In genomic region chr14:51145246-51145645, GRCh38 we compare ENCODE assay signal across 20 cellular contexts. TPM values are rescaled to one million over a fixed set of nuclear protein-coding genes. Genes with fewer than 3 reads are reported as not detected.
DNase-seq lines count a peak whose midpoint lies in the region; TF ChIP-seq lines count a peak whose summit lies in the region.
"Had no signal": no experiment of that assay in that cellular context is flagged by ENCODE, and none has a peak within 500 bp of the region (broad histone marks: within the 10 kb centered on the region; RNA-seq: fewer than 3 reads in every experiment).

No MANE protein-coding gene starts in this region.

- no peak overlapping the region for H2AK5ac ChIP-seq in mesenchymal stem cell (ENCODE audit: low read length, severe bottlenecking)

- intact Hi-C loops in MCF 10A (cut with micrococcal nuclease) (no loop called here), mammary epithelial cell (cut with micrococcal nuclease) (no loop called here), PC-9 (cut with micrococcal nuclease; ENCODE audit: unreplicated experiment) (no loop called here)

- POLR2A ChIA-PET in MCF 10A (lab: Yijun Ruan, JAX): no interaction called here
- POLR2A ChIA-PET in PC-9 (lab: Charles Lee; ENCODE audit: unreplicated experiment): no interaction called here

- H3K4ac ChIP-seq in mesenchymal stem cell (ENCODE audit: low read depth in 1 of 2, low read length in 2 of 2): no peak overlapping the region

- in situ Hi-C loops in mammary epithelial cell (cut with MboI; ENCODE audit: low sequenced_read_pairs in 2 of 2): no loop called here

- no peak overlapping the region for H4K91ac ChIP-seq in mesenchymal stem cell (ENCODE audit: low read length)

- no peak overlapping the region for H2AFZ ChIP-seq in mammary epithelial cell (ENCODE audit: low read depth, low read length)
- no peak overlapping the region for H2AFZ ChIP-seq in mesenchymal stem cell (ENCODE audit: low read depth, low read length)
- H2AFZ ChIP-seq in PC-9: no peak overlapping the region

- H3K36me3 Mint-ChIP-seq in MCF 10A (ENCODE audit: insufficient read depth, unreplicated experiment): no peaks in the 10 kb centered on the region

- H3K9me3 Mint-ChIP-seq in MCF 10A (ENCODE audit: unreplicated experiment): peaks cover 6% of the 10 kb centered on the region

- H3K36me3 ChIP-seq in mammary epithelial cell (ENCODE audit: insufficient read depth, low read length) (no peaks in the 10 kb centered on the region), mesenchymal stem cell (ENCODE audit: control insufficient read depth in 1 of 2, insufficient read depth in 2 of 2, low read depth in 1 of 2, low read length in 2 of 2) (no peaks in the 10 kb centered on the region), PC-9 (ENCODE audit: low read depth) (no peaks in the 10 kb centered on the region)
- H3K36me3 ChIP-seq: MG63 had no signal

- CTCF ChIA-PET in MCF 10A (lab: Yijun Ruan, JAX): interaction anchor here (0.6 kb wide), 1 partner anchor 841 kb away, joined by 3 read pairs; no protein-coding TSS in a partner anchor
- CTCF ChIA-PET in mammary epithelial cell (lab: Charles Lee; ENCODE audit: low non-redundant PET): no interaction called here
- CTCF ChIA-PET in PC-9 (lab: Charles Lee): no interaction called here

- H3K4me1 ChIP-seq in mammary epithelial cell (ENCODE audit: insufficient read depth, low read length) (no peaks in the 10 kb centered on the region), mesenchymal stem cell (ENCODE audit: control insufficient read depth, insufficient read depth, low read depth, low read length) (no peaks in the 10 kb centered on the region), PC-9 (replicated peaks; ENCODE audit: insufficient read depth) (no peaks in the 10 kb centered on the region)

- no peak overlapping the region for H3K27ac ChIP-seq in mammary epithelial cell (ENCODE audit: insufficient read depth, low read depth, low read length)
- no peak overlapping the region for H3K27ac ChIP-seq in mesenchymal stem cell (ENCODE audit: low read length, poor library complexity, severe bottlenecking)
- no peak overlapping the region for H3K27ac ChIP-seq in PC-9
- H3K27ac ChIP-seq: 22Rv1 had no signal

- no peaks in the 10 kb centered on the region for H3K9me3 ChIP-seq in mammary epithelial cell (replicated peaks; ENCODE audit: insufficient read depth, low read length)
- H3K9me3 ChIP-seq in mesenchymal stem cell (ENCODE audit: control insufficient read depth, low read length): no peaks in the 10 kb centered on the region
- H3K9me3 ChIP-seq in PC-9 (ENCODE audit: insufficient read depth, low read depth): no peaks in the 10 kb centered on the region; the same call in 1 of the 2 replicates
- H3K9me3 ChIP-seq: MG63 had no signal

- H3K4me2 ChIP-seq in mammary epithelial cell (ENCODE audit: insufficient read depth, low read depth, low read length) (no peak overlapping the region), mesenchymal stem cell (ENCODE audit: low read length, poor library complexity, severe bottlenecking) (no peak overlapping the region), PC-9 (no peak overlapping the region)

- H3K9ac ChIP-seq in mammary epithelial cell (ENCODE audit: insufficient read depth, low read length) (no peak overlapping the region), mesenchymal stem cell (ENCODE audit: low read length) (no peak overlapping the region)

- TF ChIP-seq CTCF in MCF 10A (IDR thresholded peaks at IDR 0.05; ENCODE audit: unreplicated experiment) (no peak), mammary epithelial cell (conservative IDR thresholded peaks at IDR 0.05 in 1 of 2, IDR thresholded peaks at IDR 0.05 in 1 of 2; ENCODE audit: extremely low read depth in 1 of 2, insufficient read depth in 1 of 2, low read depth in 1 of 2, low read length in 2 of 2) (no peak), fibroblast of mammary gland (conservative IDR thresholded peaks at IDR 0.05; ENCODE audit: control insufficient read depth, insufficient read depth, low read depth, low read length) (no peak), PC-9 (conservative IDR thresholded peaks at IDR 0.05) (no peak)

- no peak overlapping the region for H3K4me3 Mint-ChIP-seq in MCF 10A (ENCODE audit: unreplicated experiment)

- 74% methylated on average over 2 of the region's 2 CpGs for WGBS in mammary epithelial cell (ENCODE audit: low coverage, missing lambda C conversion rate)
- WGBS in mesenchymal stem cell: 70% methylated on average over 2 of the region's 2 CpGs

- H3K79me1 ChIP-seq in mesenchymal stem cell (replicated peaks; ENCODE audit: low read length, poor library complexity, severe bottlenecking): no peaks in the 10 kb centered on the region

- no peak overlapping the region for H2BK5ac ChIP-seq in mesenchymal stem cell (ENCODE audit: low read depth, low read length, poor library complexity, severe bottlenecking)

- H3K4me1 Mint-ChIP-seq in MCF 10A (ENCODE audit: insufficient read depth, unreplicated experiment): peaks cover 13% of the 10 kb centered on the region

- DNase-seq in MCF 10A (ENCODE audit: unreplicated experiment) (peak; percentile 9), mammary epithelial cell (no peak), fibroblast of mammary gland (ENCODE audit: low read depth) (peak; percentile 55), mesenchymal stem cell (peak; percentile 7), AG20443 (ENCODE audit: low spot score) (no peak), GOT3 (lab: John Stamatoyannopoulos, UW) (no peak), PC-9 (no peak)
- DNase-seq: Calu3, DMS79 treated with DMSO at 0.1 percent for 48 hours, GF-D8, KBM-7, MG63, NCI-H1105 treated with DMSO at 0.1 percent for 48 hours, NCI-H146, NCI-H2029, NCI-H446 treated with DMSO at 0.1 percent for 48 hours, NCI-H526, NCI-H82, SHP77 treated with DMSO at 0.1 percent for 48 hours had no signal

- H3K4me3 ChIP-seq in mammary epithelial cell (replicated peaks in 1 of 3; ENCODE audit: insufficient read depth in 1 of 3, low read depth in 2 of 3, low read length in 3 of 3): no peak overlapping the region
- H3K4me3 ChIP-seq in fibroblast of mammary gland (ENCODE audit: control insufficient read depth, low read depth, low read length): no peak overlapping the region
- H3K4me3 ChIP-seq in mesenchymal stem cell (ENCODE audit: insufficient read depth in 1 of 2, low read depth in 1 of 2, low read length in 2 of 2): no peak overlapping the region
- no peak overlapping the region for H3K4me3 ChIP-seq in PC-9
- H3K4me3 ChIP-seq: MG63 had no signal

- H4K8ac ChIP-seq in mesenchymal stem cell (ENCODE audit: low read length): no peak overlapping the region

- H3K23ac ChIP-seq in mesenchymal stem cell (ENCODE audit: low read length in 2 of 2): no peak overlapping the region

- dilution Hi-C loops in mammary epithelial cell (cut with HindIII; ENCODE audit: low sequenced_read_pairs): no loop called here

- no peaks in the 10 kb centered on the region for H3K79me2 ChIP-seq in mammary epithelial cell (ENCODE audit: insufficient read depth, low read length)
- H3K79me2 ChIP-seq in PC-9 (ENCODE audit: low read depth): no peaks in the 10 kb centered on the region

- no peak overlapping the region for H2BK12ac ChIP-seq in mesenchymal stem cell (ENCODE audit: low read length in 2 of 2)

- no peak overlapping the region for H2BK120ac ChIP-seq in mesenchymal stem cell (ENCODE audit: low read depth, low read length)

- no peak overlapping the region for H2BK15ac ChIP-seq in mesenchymal stem cell (ENCODE audit: low read depth, poor library complexity, severe bottlenecking)

- H3K27me3 ChIP-seq in mammary epithelial cell (ENCODE audit: insufficient read depth, low read length) (no peaks in the 10 kb centered on the region), mesenchymal stem cell (ENCODE audit: control insufficient read depth in 1 of 2, insufficient read depth in 1 of 2, low read length in 2 of 2) (no peaks in the 10 kb centered on the region), PC-9 (ENCODE audit: insufficient read depth, low read depth) (no peaks in the 10 kb centered on the region)
- H3K27me3 ChIP-seq: MG63 had no signal

- no peaks in the 10 kb centered on the region for H3K9me2 ChIP-seq in PC-9 (ENCODE audit: insufficient read depth)

- no peak overlapping the region for H3K18ac ChIP-seq in mesenchymal stem cell (ENCODE audit: low read depth in 1 of 2, low read length in 2 of 2)

- no peaks in the 10 kb centered on the region for H4K20me1 ChIP-seq in mammary epithelial cell (ENCODE audit: insufficient read depth, low read length)
- no peaks in the 10 kb centered on the region for H4K20me1 ChIP-seq in PC-9 (ENCODE audit: insufficient read depth)

- no peak overlapping the region for H3K14ac ChIP-seq in mesenchymal stem cell (ENCODE audit: low read length in 2 of 2)

- BruUV-seq in MCF 10A (replicated peaks; lab: Mats Ljungman, UMichigan) (no TSS peak), mammary epithelial cell (replicated peaks; lab: Mats Ljungman, UMichigan) (no TSS peak), PC-9 (replicated peaks; lab: Mats Ljungman, UMichigan) (no TSS peak)

- H3K27me3 Mint-ChIP-seq in MCF 10A (ENCODE audit: insufficient read depth, unreplicated experiment): no peaks in the 10 kb centered on the region

- no peaks in the 10 kb centered on the region for H3F3A ChIP-seq in PC-9 (ENCODE audit: insufficient read depth, low read depth)

- H3K27ac Mint-ChIP-seq in MCF 10A (ENCODE audit: low read depth, unreplicated experiment): no peak overlapping the region

RNA-seq across cellular contexts. Expression of gene TRIM9, which starts 50.3 kb away (rescaled TPM):
- total RNA-seq in MCF 10A (2022) (0.19 TPM in 1 of 2 replicates, not detected in the other), mammary epithelial cell (under 1 TPM; 0.14 to 0.67 TPM), PC-9 (2021) (1.5 and 2.1 TPM in 2 replicates)
- polyA plus RNA-seq in mammary epithelial cell: 0.10 TPM
- not detected for polyA minus RNA-seq in mammary epithelial cell
- 0.04 TPM for polyA plus RNA-seq in mesenchymal stem cell (2013, experiment 1 of 2)
- polyA plus RNA-seq in mesenchymal stem cell (2013, experiment 2 of 2): 0.04 TPM

Comparison
In these comparisons a context has a peak if more than half of its experiments do, and no peak if none do; other contexts are left out.
1. DNase-seq: peak in MCF 10A (single experiment), fibroblast of mammary gland (single experiment) and mesenchymal stem cell (single experiment); none in mammary epithelial cell (single experiment), AG20443 (single experiment), GOT3 (single experiment) and PC-9 (0 of 2).